Comparison of ENCODE assay signal across 8 cellular contexts in genomic region chr22:28798810-28799124, GRCh38. TPM values are rescaled to one million over a fixed set of nuclear protein-coding genes. Genes with fewer than 3 reads are reported as not detected.
DNase-seq lines count a peak whose midpoint lies in the region; ATAC-seq and TF ChIP-seq lines count a peak whose summit lies in the region.

No MANE protein-coding gene starts in this region.

- H3K36me3 ChIP-seq in BJ (ENCODE audit: control insufficient read depth, insufficient read depth, low read length) (peaks cover 19% of the 10 kb centered on the region), Loucy (ENCODE audit: insufficient read depth, low read length) (peaks cover 49% of the 10 kb centered on the region)

- peak overlapping the region; percentile 90 for H3K4me2 ChIP-seq in Loucy (ENCODE audit: low read depth, low read length, poor library complexity, severe bottlenecking)

- ATAC-seq in natural killer cell treated with Interleukin-12 subunit alpha and Interleukin-12 subunit beta and Interleukin-15 and Interleukin-18, amount 100 ng/mL, for 72 hours, result no peak
- ATAC-seq in activated CD4-positive, CD25-positive, alpha-beta regulatory T cell treated with anti-CD3 and anti-CD28 coated beads, Interleukin-2, amount 50 U/mL, for 24 hours, result no peak
- no peak for ATAC-seq in HG03045 (IDR thresholded peaks at IDR 0.05; ENCODE audit: unreplicated experiment)

- CTCF ChIA-PET in BJ (lab: Yijun Ruan, JAX), result interaction anchor here (1.0 to 2.4 kb wide), 3 partner anchors 30 to 242 kb away, joined by 3 to 6 read pairs (median 4); no protein-coding TSS in a partner anchor

- peak overlapping the region; percentile 92 to 98 for H3K27ac Mint-ChIP-seq in natural killer cell treated with Interleukin-12 subunit alpha and Interleukin-12 subunit beta and Interleukin-15 and Interleukin-18, amount 100 ng/mL, for 72 hours

- peaks cover 44 to 62% of the 10 kb centered on the region in 2 donors for H3K4me1 Mint-ChIP-seq in natural killer cell treated with Interleukin-12 subunit alpha and Interleukin-12 subunit beta and Interleukin-15 and Interleukin-18, amount 100 ng/mL, for 72 hours (ENCODE audit: low read depth in 2 of 2)

- H3K9me2 ChIP-seq in Loucy (replicated peaks; ENCODE audit: low read depth, low read length), result no peaks in the 10 kb centered on the region

- H3K4me3 ChIP-seq in BJ (ENCODE audit: low read depth, low read length) (peak overlapping the region; percentile 98), Loucy (ENCODE audit: low read length, poor library complexity, severe bottlenecking) (peak overlapping the region; percentile 99), choroid plexus epithelial cell (ENCODE audit: low read depth, low read length) (peak overlapping the region; percentile 81)

- POLR2A ChIA-PET in BJ (lab: Charles Lee), result interaction anchor here (0.6 to 1.1 kb wide), 2 partner anchors 9 to 18 kb away, joined by 4 to 7 read pairs; no protein-coding TSS in a partner anchor

- peaks cover 53% of the 10 kb centered on the region for H3K36me3 Mint-ChIP-seq in natural killer cell treated with Interleukin-12 subunit alpha and Interleukin-12 subunit beta and Interleukin-15 and Interleukin-18, amount 100 ng/mL, for 72 hours

- H3K4me3 Mint-ChIP-seq in natural killer cell treated with Interleukin-12 subunit alpha and Interleukin-12 subunit beta and Interleukin-15 and Interleukin-18, amount 100 ng/mL, for 72 hours, result peak overlapping the region; percentile 94

- no peaks in the 10 kb centered on the region for H3K9me3 ChIP-seq in Loucy (ENCODE audit: insufficient read depth, low read depth, low read length)

- DNase-seq in BJ (ENCODE audit: low read depth) (no peak), choroid plexus epithelial cell (ENCODE audit: low read depth) (no peak), NCI-H187 treated with DMSO at 0.1 percent for 48 hours (lab: John Stamatoyannopoulos, UW) (no peak), LoVo (ENCODE audit: low spot score) (no peak)
- peak; percentile 69 for DNase-seq in natural killer cell treated with Interleukin-12 subunit alpha and Interleukin-12 subunit beta and Interleukin-15 and Interleukin-18, amount 100 ng/mL, for 72 hours (ENCODE audit: low spot score)

- H3K9ac ChIP-seq in Loucy (ENCODE audit: low read depth, low read length, poor library complexity, severe bottlenecking), result peak overlapping the region; percentile 99

- H3F3A ChIP-seq in Loucy (ENCODE audit: low read depth), result peaks cover 23% of the 10 kb centered on the region

- H3K4me1 ChIP-seq in Loucy (ENCODE audit: insufficient read depth, low read length, poor library complexity, severe bottlenecking), result peaks cover 61% of the 10 kb centered on the region

- H3K27me3 ChIP-seq in BJ (ENCODE audit: control insufficient read depth, insufficient read depth, low read length), result no peaks in the 10 kb centered on the region
- H3K27me3 ChIP-seq in Loucy (ENCODE audit: insufficient read depth, low read length, poor library complexity, severe bottlenecking), result peaks cover 15% of the 10 kb centered on the region

- H2AFZ ChIP-seq in Loucy (ENCODE audit: low read length), result no peak overlapping the region

- peaks cover 57% of the 10 kb centered on the region for H4K20me1 ChIP-seq in Loucy (ENCODE audit: insufficient read depth, low read length, poor library complexity, severe bottlenecking)

- H3K27me3 Mint-ChIP-seq in natural killer cell treated with Interleukin-12 subunit alpha and Interleukin-12 subunit beta and Interleukin-15 and Interleukin-18, amount 100 ng/mL, for 72 hours, result no peaks in the 10 kb centered on the region

- peaks cover 99% of the 10 kb centered on the region for H3K79me2 ChIP-seq in Loucy (ENCODE audit: insufficient read depth, low read length)

- no peaks in the 10 kb centered on the region for H3K9me3 Mint-ChIP-seq in natural killer cell treated with Interleukin-12 subunit alpha and Interleukin-12 subunit beta and Interleukin-15 and Interleukin-18, amount 100 ng/mL, for 72 hours

- TF ChIP-seq CTCF in BJ (IDR thresholded peaks at IDR 0.05; ENCODE audit: insufficient read depth, low read depth, low read length) (no peak), Loucy (conservative IDR thresholded peaks at IDR 0.05; ENCODE audit: low read length) (no peak), choroid plexus epithelial cell (conservative IDR thresholded peaks at IDR 0.05; ENCODE audit: low read depth, low read length) (no peak)

RNA-seq across cellular contexts. Expression of gene XBP1, which starts 1.6 kb away (rescaled TPM):
- 223 and 252 TPM in 2 replicates for polyA plus RNA-seq in BJ (2011; rRNA removed)
- 165 and 274 TPM in 2 replicates for polyA minus RNA-seq in BJ (2011; rRNA and poly(A)+ RNA removed)
- total RNA-seq in natural killer cell treated with Interleukin-12 subunit alpha and Interleukin-12 subunit beta and Interleukin-15 and Interleukin-18, amount 100 ng/mL, for 72 hours, result 100 to 1,000 TPM; 287 to 560 TPM

RNA-seq across cellular contexts. Expression of gene CCDC117, which starts 26.3 kb away (rescaled TPM):
- 4.5 and 11.5 TPM in 2 replicates for polyA plus RNA-seq in BJ (2011; rRNA removed)
- polyA minus RNA-seq in BJ (2011; rRNA and poly(A)+ RNA removed), result 7.0 and 10.5 TPM in 2 replicates
- total RNA-seq in natural killer cell treated with Interleukin-12 subunit alpha and Interleukin-12 subunit beta and Interleukin-15 and Interleukin-18, amount 100 ng/mL, for 72 hours, result 10 to 100 TPM; 35.3 to 43.4 TPM

RNA-seq across cellular contexts. Expression of gene HSCB, which starts 56.9 kb away (rescaled TPM):
- polyA plus RNA-seq in BJ (2011; rRNA removed), result 12.7 and 20.8 TPM in 2 replicates
- 2.6 and 6.4 TPM in 2 replicates for polyA minus RNA-seq in BJ (2011; rRNA and poly(A)+ RNA removed)
- 10 to 100 TPM; 11.8 to 22.1 TPM for total RNA-seq in natural killer cell treated with Interleukin-12 subunit alpha and Interleukin-12 subunit beta and Interleukin-15 and Interleukin-18, amount 100 ng/mL, for 72 hours

RNA-seq across cellular contexts. Expression of gene CHEK2, which starts 57.1 kb away (rescaled TPM):
- polyA plus RNA-seq in BJ (2011; rRNA removed), result 9.4 and 15.9 TPM in 2 replicates
- 10.3 and 10.8 TPM in 2 replicates for polyA minus RNA-seq in BJ (2011; rRNA and poly(A)+ RNA removed)
- total RNA-seq in natural killer cell treated with Interleukin-12 subunit alpha and Interleukin-12 subunit beta and Interleukin-15 and Interleukin-18, amount 100 ng/mL, for 72 hours, result 10 to 100 TPM; 28.1 to 36.2 TPM
